2 cellular contexts compared by ENCODE assay signal in the genomic region with DNA sequence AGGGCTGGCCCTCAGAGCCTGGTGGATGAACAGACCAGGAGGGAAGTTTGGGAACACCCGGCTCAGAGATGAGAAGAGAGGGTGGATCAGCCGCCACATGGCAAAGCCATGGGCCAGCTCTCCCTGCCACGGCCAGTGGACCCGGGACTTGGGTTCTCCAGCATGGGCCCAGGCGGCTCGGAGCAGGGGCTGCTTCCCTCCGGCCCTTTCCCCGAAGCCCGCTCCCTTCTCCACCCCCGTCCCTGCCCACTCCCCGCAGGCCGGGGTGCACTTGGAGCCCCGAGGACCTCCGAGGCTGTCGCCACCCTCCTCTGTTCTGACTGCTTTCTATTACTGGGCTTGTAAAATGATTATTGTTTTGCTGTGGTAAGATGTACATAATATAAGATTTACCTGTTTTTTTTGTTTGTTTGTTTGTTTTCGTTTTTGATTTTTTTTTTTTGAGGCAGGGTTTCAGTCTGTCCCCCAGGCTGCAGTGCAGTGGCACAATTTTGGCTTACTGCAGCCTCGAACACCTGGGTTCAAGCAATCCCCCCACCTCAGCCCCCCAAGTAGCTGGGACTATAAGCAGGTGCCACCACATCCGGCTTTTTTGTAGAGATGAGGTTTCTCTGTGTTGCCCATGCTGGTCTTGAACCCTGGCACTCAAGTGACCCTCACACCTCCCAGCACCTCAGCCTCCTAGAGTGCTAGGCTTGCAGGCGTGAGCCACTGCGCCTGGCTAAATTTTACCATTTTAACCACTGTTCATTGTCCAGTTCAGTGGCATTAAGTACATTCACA.
A peak's percentile ranks its signal among the peaks of the same experiment; 100 is the strongest.
TF ChIP-seq lines count a peak whose summit lies in the region.

No MANE protein-coding gene starts in this region.

TF ChIP-seq in HEK293, 187 proteins besides CTCF, POLR2A, EP300 and RAD21:
- TF ChIP-seq, protein P1, sequence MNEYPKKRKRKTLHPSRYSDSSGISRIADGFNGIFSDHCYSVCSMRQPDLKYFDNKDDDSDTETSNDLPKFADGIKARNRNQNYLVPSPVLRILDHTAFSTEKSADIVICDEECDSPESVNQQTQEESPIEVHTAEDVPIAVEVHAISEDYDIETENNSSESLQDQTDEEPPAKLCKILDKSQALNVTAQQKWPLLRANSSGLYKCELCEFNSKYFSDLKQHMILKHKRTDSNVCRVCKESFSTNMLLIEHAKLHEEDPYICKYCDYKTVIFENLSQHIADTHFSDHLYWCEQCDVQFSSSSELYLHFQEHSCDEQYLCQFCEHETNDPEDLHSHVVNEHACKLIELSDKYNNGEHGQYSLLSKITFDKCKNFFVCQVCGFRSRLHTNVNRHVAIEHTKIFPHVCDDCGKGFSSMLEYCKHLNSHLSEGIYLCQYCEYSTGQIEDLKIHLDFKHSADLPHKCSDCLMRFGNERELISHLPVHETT (tag by site-specific recombination; IDR thresholded peaks at IDR 0.05), result no peak
- TF ChIP-seq ZNF654 (tag by site-specific recombination; IDR thresholded peaks at IDR 0.05; ENCODE audit: low read depth) (no peak), ZNF157 (tag by site-specific recombination; IDR thresholded peaks at IDR 0.05) (no peak), ZNF341 (tag by site-specific recombination; IDR thresholded peaks at IDR 0.05; ENCODE audit: low read depth) (0 out of 2 replicates have a peak, but pooled peaks have one; percentile 19), ZNF830 (tag by site-specific recombination; IDR thresholded peaks at IDR 0.05; ENCODE audit: low read depth) (no peak)

TF ChIP-seq in HepG2, 621 proteins besides CTCF, POLR2A, EP300 and RAD21:
- TF ChIP-seq MIXL1 (CRISPR knock-in tag; IDR thresholded peaks at IDR 0.05) (no peak), GTF2F1 (IDR thresholded peaks at IDR 0.05; ENCODE audit: low read length) (no peak), ASH2L (IDR thresholded peaks at IDR 0.05; ENCODE audit: insufficient read length, low read depth, low read length) (no peak), ZFP36L1 (CRISPR knock-in tag; IDR thresholded peaks at IDR 0.05) (no peak), TCF12 (IDR thresholded peaks at IDR 0.05) (no peak), TCF12 (CRISPR knock-in tag; IDR thresholded peaks at IDR 0.05) (no peak), ZMAT3 (CRISPR knock-in tag; conservative IDR thresholded peaks at IDR 0.05) (no peak), ZNF75D (CRISPR knock-in tag; IDR thresholded peaks at IDR 0.05; ENCODE audit: borderline replicate concordance) (no peak), DMAP1 (CRISPR knock-in tag; IDR thresholded peaks at IDR 0.05) (no peak), TMF1 (CRISPR knock-in tag; IDR thresholded peaks at IDR 0.05; ENCODE audit: low read depth) (no peak), IKZF4 (CRISPR knock-in tag; IDR thresholded peaks at IDR 0.05; ENCODE audit: borderline replicate concordance, low read depth, not compliant biosample characterization) (no peak), ZNF792 (CRISPR knock-in tag; IDR thresholded peaks at IDR 0.05) (no peak), GLMP (CRISPR knock-in tag; IDR thresholded peaks at IDR 0.05; ENCODE audit: borderline replicate concordance) (no peak), GMEB1 (CRISPR knock-in tag; IDR thresholded peaks at IDR 0.05; ENCODE audit: borderline replicate concordance) (no peak), KDM1A (CRISPR knock-in tag; IDR thresholded peaks at IDR 0.05) (no peak), RORA (CRISPR knock-in tag; IDR thresholded peaks at IDR 0.05) (no peak), KLF15 (CRISPR knock-in tag; IDR thresholded peaks at IDR 0.05; ENCODE audit: borderline replicate concordance) (no peak), ZNF33B (CRISPR knock-in tag; IDR thresholded peaks at IDR 0.05) (no peak), ZNF331 (CRISPR knock-in tag; IDR thresholded peaks at IDR 0.05) (no peak)
- TF ChIP-seq, protein P2, sequence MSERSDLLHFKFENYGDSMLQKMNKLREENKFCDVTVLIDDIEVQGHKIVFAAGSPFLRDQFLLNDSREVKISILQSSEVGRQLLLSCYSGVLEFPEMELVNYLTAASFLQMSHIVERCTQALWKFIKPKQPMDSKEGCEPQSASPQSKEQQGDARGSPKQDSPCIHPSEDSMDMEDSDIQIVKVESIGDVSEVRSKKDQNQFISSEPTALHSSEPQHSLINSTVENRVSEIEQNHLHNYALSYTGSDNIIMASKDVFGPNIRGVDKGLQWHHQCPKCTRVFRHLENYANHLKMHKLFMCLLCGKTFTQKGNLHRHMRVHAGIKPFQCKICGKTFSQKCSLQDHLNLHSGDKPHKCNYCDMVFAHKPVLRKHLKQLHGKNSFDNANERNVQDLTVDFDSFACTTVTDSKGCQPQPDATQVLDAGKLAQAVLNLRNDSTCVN (CRISPR knock-in tag; IDR thresholded peaks at IDR 0.05; ENCODE audit: borderline replicate concordance), result no peak
